In the genomic region with DNA sequence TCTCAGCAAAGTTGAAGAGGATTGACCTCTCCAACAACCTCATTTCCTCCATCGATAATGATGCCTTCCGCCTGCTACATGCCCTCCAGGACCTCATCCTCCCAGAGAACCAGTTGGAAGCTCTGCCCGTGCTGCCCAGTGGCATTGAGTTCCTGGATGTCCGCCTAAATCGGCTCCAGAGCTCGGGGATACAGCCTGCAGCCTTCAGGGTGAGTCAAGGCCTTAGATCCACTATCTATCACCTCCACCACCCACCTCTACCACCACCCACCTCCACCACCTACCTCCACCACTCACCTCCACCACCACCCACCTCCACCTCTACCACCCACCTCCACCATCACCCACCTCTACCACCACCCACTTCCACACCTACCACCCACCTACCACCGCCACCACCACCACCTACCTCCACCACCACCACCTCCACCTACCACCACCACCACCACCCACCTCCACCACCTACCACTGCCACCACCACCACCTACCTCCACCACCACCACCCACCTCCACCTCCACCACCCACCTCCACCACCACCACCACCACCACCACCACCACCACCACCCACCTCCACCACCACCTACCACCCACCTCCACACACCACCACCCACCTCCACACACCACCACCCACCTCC, we compare ENCODE assay signal across 24 cellular contexts. TPM values are rescaled to one million over a fixed set of nuclear protein-coding genes. Genes with fewer than 3 reads are reported as not detected.
"Had no signal": no experiment of that assay in that cellular context is flagged by ENCODE, and none has a peak within 500 bp of the region (broad histone marks: within the 10 kb centered on the region; RNA-seq: fewer than 3 reads in every experiment).

No MANE protein-coding gene starts in this region.

- FAIRE-seq: HepG2, RCC 7860 had no signal

- H3K4me3 ChIP-seq: MG63 had no signal

- H3K27me3 ChIP-seq: MG63 had no signal

- ATAC-seq: HepG2 had no signal

- H3K9me3 ChIP-seq: MG63, SK-N-SH had no signal

- DNase-seq: IMR-90, Karpas-422, KG1, MG63, NCI-H1092, NCI-H1105 treated with DMSO at 0.1 percent for 48 hours, NCI-H1417 treated with DMSO at 0.1 percent for 48 hours, NCI-H146, NCI-H1694 treated with DMSO at 0.1 percent for 48 hours, NCI-H1930, NCI-H2081, NCI-H2107, NCI-H2227 treated with DMSO at 0.1 percent for 48 hours, NCI-H524, NCI-H69, NCI-H774, RPMI8226, SHP77, SK-N-SH had no signal

- H3K36me3 ChIP-seq: MG63 had no signal

RNA-seq across cellular contexts. Expression of a gene that starts 5.8 kb away (rescaled TPM):
- total RNA-seq: HepG2, HT-29, IMR-90, NCI-H460, SK-MEL-5 had no signal
- polyA plus RNA-seq: HepG2, IMR-90, SK-N-SH had no signal

RNA-seq across cellular contexts. Expression of a gene that starts 24.2 kb away (rescaled TPM):
- total RNA-seq: HepG2, IMR-90, NCI-H460 had no signal
- polyA plus RNA-seq: HepG2 had no signal
